Comparison of ENCODE assay signal across 23 cellular contexts in genomic region chrX:70169281-70169680, GRCh38. TPM values are rescaled to one million over a fixed set of nuclear protein-coding genes. Genes with fewer than 3 reads are reported as not detected.
DNase-seq lines count a peak whose midpoint lies in the region; ATAC-seq and TF ChIP-seq lines count a peak whose summit lies in the region.
"Had no signal": no experiment of that assay in that cellular context is flagged by ENCODE, and none has a peak within 500 bp of the region (broad histone marks: within the 10 kb centered on the region; RNA-seq: fewer than 3 reads in every experiment).

No MANE protein-coding gene starts in this region.

- ATAC-seq in GM23338: peak; percentile 15; the same call in 1 of the 3 replicates
- no peak for ATAC-seq in HG03139 (IDR thresholded peaks at IDR 0.05; ENCODE audit: unreplicated experiment)
- no peak for ATAC-seq in HG03025 (IDR thresholded peaks at IDR 0.05; ENCODE audit: low FRiP score, unreplicated experiment)
- ATAC-seq: activated T-cell treated with anti-CD3 and anti-CD28 coated beads, Interleukin-2, amount 50 U/mL, for 4 hours had no signal

- 77% methylated on average over 7 of the region's 7 CpGs for WGBS in hepatocyte (ENCODE audit: low lambda C conversion rate, missing lambda C conversion rate)

- TF ChIP-seq CTCF in GM23338 (conservative IDR thresholded peaks at IDR 0.05; ENCODE audit: low read depth in 2 of 2): no peak
- TF ChIP-seq CTCF in hepatocyte (IDR thresholded peaks at IDR 0.05; ENCODE audit: poor library complexity): no peak
- TF ChIP-seq CTCF in parathyroid adenoma (IDR thresholded peaks at IDR 0.05): no peak

- H3K9me3 Mint-ChIP-seq in GM23338: no peaks in the 10 kb centered on the region
- H3K9me3 Mint-ChIP-seq: activated T-cell treated with anti-CD3 and anti-CD28 coated beads, Interleukin-2, amount 50 U/mL, for 4 hours; neural crest cell had no signal

- H3K4me3 ChIP-seq in GM23338: peak overlapping the region; percentile 18; the same call in 1 of the 2 replicates
- no peak overlapping the region for H3K4me3 ChIP-seq in hepatocyte
- no peak overlapping the region for H3K4me3 ChIP-seq in parathyroid adenoma (ENCODE audit: low read depth, low read length)
- H3K4me3 ChIP-seq: mucosa of descending colon, spleen had no signal

- no peak overlapping the region for H3K4me2 ChIP-seq in GM23338
- H3K4me2 ChIP-seq in hepatocyte: peak overlapping the region; percentile 61
- H3K4me2 ChIP-seq in parathyroid adenoma (ENCODE audit: low read length): no peak overlapping the region

- H3K4me1 ChIP-seq in GM23338 (ENCODE audit: insufficient read depth) (peaks cover 34% of the 10 kb centered on the region), hepatocyte (ENCODE audit: insufficient read depth) (peaks cover 9% of the 10 kb centered on the region), parathyroid adenoma (peaks cover 2% of the 10 kb centered on the region)
- H3K4me1 ChIP-seq: spleen had no signal

- peak overlapping the region; percentile 83; the same call in 1 of the 2 replicates for H2AFZ ChIP-seq in GM23338
- peak overlapping the region; percentile 51 for H2AFZ ChIP-seq in hepatocyte
- H2AFZ ChIP-seq in parathyroid adenoma: peak overlapping the region; percentile 80

- peaks cover 53% of the 10 kb centered on the region for H3K4me1 Mint-ChIP-seq in GM23338

- H3K9me3 ChIP-seq in hepatocyte (ENCODE audit: low read depth) (no peaks in the 10 kb centered on the region), parathyroid adenoma (ENCODE audit: control insufficient read depth, low read length) (no peaks in the 10 kb centered on the region)
- H3K9me3 ChIP-seq: heart left ventricle, mucosa of descending colon, spleen had no signal

- no peak overlapping the region for H3K27ac Mint-ChIP-seq in GM23338

- no peak overlapping the region for H3K4me3 Mint-ChIP-seq in GM23338
- H3K4me3 Mint-ChIP-seq: activated T-cell treated with anti-CD3 and anti-CD28 coated beads, Interleukin-2, amount 50 U/mL, for 4 hours; neural crest cell had no signal

- H3K27me3 ChIP-seq in GM23338 (ENCODE audit: insufficient read depth) (no peaks in the 10 kb centered on the region), hepatocyte (no peaks in the 10 kb centered on the region), parathyroid adenoma (ENCODE audit: control insufficient read depth, insufficient read depth, low read length) (no peaks in the 10 kb centered on the region)
- H3K27me3 ChIP-seq: spleen had no signal

- no peak overlapping the region for H3K9ac ChIP-seq in parathyroid adenoma

- H3K36me3 Mint-ChIP-seq in GM23338 (ENCODE audit: low read depth): peaks cover 11% of the 10 kb centered on the region

- H3K36me3 ChIP-seq in GM23338 (ENCODE audit: insufficient read depth) (no peaks in the 10 kb centered on the region), hepatocyte (replicated peaks; ENCODE audit: insufficient read depth, low read depth) (no peaks in the 10 kb centered on the region), parathyroid adenoma (ENCODE audit: control insufficient read depth, insufficient read depth, low read length) (no peaks in the 10 kb centered on the region)

- no peaks in the 10 kb centered on the region for H3F3A ChIP-seq in GM23338 (replicated peaks; ENCODE audit: low read depth)

- peaks cover 3% of the 10 kb centered on the region for H3K27me3 Mint-ChIP-seq in GM23338 (ENCODE audit: insufficient read depth, low read depth, poor library complexity)

- H3K27ac ChIP-seq in GM23338 (ENCODE audit: low read depth) (no peak overlapping the region), hepatocyte (peak overlapping the region; percentile 43), parathyroid adenoma (no peak overlapping the region)
- H3K27ac ChIP-seq: spleen had no signal

- H3K9me2 ChIP-seq in GM23338 (ENCODE audit: insufficient read depth): no peaks in the 10 kb centered on the region
- no peaks in the 10 kb centered on the region for H3K9me2 ChIP-seq in hepatocyte (replicated peaks; ENCODE audit: insufficient read depth)

- H4K20me1 ChIP-seq in GM23338 (replicated peaks; ENCODE audit: insufficient read depth) (no peaks in the 10 kb centered on the region), hepatocyte (ENCODE audit: insufficient read depth, poor library complexity, severe bottlenecking) (no peaks in the 10 kb centered on the region)

- DNase-seq in GM23338 (ENCODE audit: low spot score) (peak; percentile 5), NCI-H69 (lab: John Stamatoyannopoulos, UW) (peak; percentile 1), hepatocyte (ENCODE audit: low spot score) (no peak), DMS 273 (lab: John Stamatoyannopoulos, UW; ENCODE audit: unreplicated experiment) (no peak), iPS-NIHi11 (ENCODE audit: low spot score) (no peak)
- DNase-seq: activated naive CD4-positive, alpha-beta T cell treated with Interleukin-2 at 50 U/mL for 16 hours; activated T-cell treated with anti-CD3 and anti-CD28 coated beads, Interleukin-2, amount 50 U/mL, for 4 hours; heart left ventricle; KBM-7; left ventricle myocardium superior; mucosa of descending colon; NCI-H2171; NCI-H526 treated with DMSO at 0.1 percent for 48 hours; spleen; stimulated activated CD4-positive, alpha-beta T cell treated with anti-CD3 and anti-CD28 coated beads, Interleukin-4, amount 100 ng/mL, for 1 hour; stimulated activated naive CD4-positive, alpha-beta T cell had no signal

- H3K79me2 ChIP-seq in GM23338 (replicated peaks; ENCODE audit: insufficient read depth) (no peaks in the 10 kb centered on the region), hepatocyte (no peaks in the 10 kb centered on the region), parathyroid adenoma (no peaks in the 10 kb centered on the region)

TF ChIP-seq in GM23338, 12 proteins besides CTCF, POLR2A, EP300 and RAD21 (continues in another document):
- TF ChIP-seq ZNF331 (CRISPR knock-in tag; IDR thresholded peaks at IDR 0.05; ENCODE audit: low read depth) (no peak), POLR2AphosphoS5 (IDR thresholded peaks at IDR 0.05; ENCODE audit: low read depth) (no peak), EZH2 (IDR thresholded peaks at IDR 0.05; ENCODE audit: low read depth, unreplicated experiment) (no peak), REST (IDR thresholded peaks at IDR 0.05; ENCODE audit: unreplicated experiment) (no peak)

RNA-seq across cellular contexts. Expression of gene DGAT2L6, which starts 8.0 kb away (rescaled TPM):
- total RNA-seq in GM23338 (2014; rRNA removed; shearing (Covaris generic)): not detected in 2 replicates
- polyA plus RNA-seq in GM23338 (2016; fragmentation: Nextera tagmentation; extraction: Ambion mirVana) (not detected in 2 replicates), hepatocyte (0.16 TPM in 1 of 2 replicates, not detected in the other)
- total RNA-seq in hepatocyte: not detected in 2 replicates
- total RNA-seq: activated CD8-positive, alpha-beta memory T cell treated with anti-CD3 and anti-CD28 coated beads for 36 hours; activated T-cell treated with anti-CD3 and anti-CD28 coated beads, Interleukin-2, amount 50 U/mL, for 4 hours; dermis microvascular lymphatic vessel endothelial cell; endothelial cell of umbilical vein; heart left ventricle; left ventricle myocardium superior; mucosa of descending colon; neural crest cell; spleen had no signal
- polyA plus RNA-seq: endothelial cell of umbilical vein, heart left ventricle, spleen had no signal

RNA-seq across cellular contexts. Expression of gene IGBP1, which starts 36.0 kb away (rescaled TPM):
- total RNA-seq in GM23338 (2014; rRNA removed; shearing (Covaris generic)): 33.4 and 38.5 TPM in 2 replicates
- polyA plus RNA-seq in GM23338 (2016; fragmentation: Nextera tagmentation; extraction: Ambion mirVana) (35.2 and 36.8 TPM in 2 replicates), hepatocyte (26.8 and 30.2 TPM in 2 replicates)
- 61.6 and 72.0 TPM in 2 replicates for total RNA-seq in hepatocyte

Comparison
In these comparisons a context has a peak if more than half of its experiments do, and no peak if none do; other contexts are left out.
1. DNase-seq: peak in GM23338 (single experiment) and NCI-H69 (single experiment); none in hepatocyte (single experiment), DMS 273 (single experiment) and iPS-NIHi11 (single experiment).
2. Peak in every context shown above with its lines, with median percentiles within 50 percentile points of each other: H2AFZ ChIP-seq.